8 cellular contexts compared by ENCODE assay signal in the genomic region with DNA sequence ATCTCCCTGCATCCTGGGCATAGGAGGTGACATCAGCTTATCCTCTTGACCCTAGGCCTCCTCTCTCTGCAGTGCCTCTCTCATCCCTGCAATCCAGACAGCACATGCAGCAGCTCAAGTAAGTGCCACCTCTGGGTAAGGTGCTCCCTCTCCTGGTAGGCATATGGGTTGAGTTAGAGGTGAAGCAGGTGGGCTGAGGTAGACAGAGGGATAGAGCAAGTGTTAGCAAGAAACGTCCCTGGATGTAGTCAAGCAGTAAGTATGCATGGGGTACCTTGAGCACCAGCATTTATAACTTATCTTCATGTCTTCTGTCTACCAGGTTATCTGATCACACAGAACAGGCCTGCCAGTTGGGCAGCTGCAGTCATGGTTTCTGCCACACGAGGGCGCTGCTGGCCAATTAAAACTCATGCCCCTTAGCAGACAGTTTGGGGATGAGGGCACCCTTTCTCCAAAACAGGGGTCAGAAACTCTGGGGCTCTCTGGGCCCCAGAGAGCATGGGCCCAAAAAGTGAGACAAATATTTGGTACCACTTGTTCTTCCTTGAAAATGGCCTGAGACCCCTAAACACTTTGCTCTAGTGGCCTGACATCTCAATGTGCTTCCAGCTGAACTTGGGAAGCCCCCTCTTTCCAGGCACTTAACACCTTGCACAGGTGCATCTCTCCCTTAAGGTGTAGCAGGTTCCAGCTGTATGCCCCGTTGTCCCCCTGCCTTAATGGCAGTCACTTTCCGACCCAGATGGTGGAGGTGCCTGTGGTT. TPM values are rescaled to one million over a fixed set of nuclear protein-coding genes. Genes with fewer than 3 reads are reported as not detected.
DNase-seq lines count a peak whose midpoint lies in the region; ATAC-seq, FAIRE-seq and TF ChIP-seq lines count a peak whose summit lies in the region.

No MANE protein-coding gene starts in this region.

- peak; percentile 63 for ATAC-seq in esophagus mucosa
- ATAC-seq in GM19328 (IDR thresholded peaks at IDR 0.05; ENCODE audit: unreplicated experiment), result no peak

- H3K27me3 Mint-ChIP-seq in nephron (ENCODE audit: low read depth), result no peaks in the 10 kb centered on the region

- DNase-seq in ACHN (peak; percentile 50), GM18507 (ENCODE audit: extremely low spot score, insufficient read length, low read depth) (peak; percentile 54), NOMO-1 treated with DMSO at 0.1 percent for 48 hours (lab: John Stamatoyannopoulos, UW; ENCODE audit: unreplicated experiment) (peak; percentile 29), activated T-cell treated with anti-CD3 and anti-CD28 coated beads for 24 hours (ENCODE audit: low read depth) (peak; percentile 61)
- peak; percentile 59 for DNase-seq in stimulated activated naive CD4-positive, alpha-beta T cell treated with Interleukin-2 at 50 U/mL for 16 hours (lab: John Stamatoyannopoulos, UW)

- H3K4me1 Mint-ChIP-seq in nephron, result no peaks in the 10 kb centered on the region

- TF ChIP-seq CTCF in nephron (IDR thresholded peaks at IDR 0.05; ENCODE audit: unreplicated experiment in 3 of 3), result peak; percentile 90 to 92 (median 91)

- H3K9me3 Mint-ChIP-seq in nephron, result no peaks in the 10 kb centered on the region

- no peak overlapping the region for H3K4me3 Mint-ChIP-seq in nephron

- peak; percentile 84 for FAIRE-seq in GM18507 (lab: Jason Lieb, UNC)

- H3K36me3 Mint-ChIP-seq in nephron (ENCODE audit: low read depth), result peaks cover 50% of the 10 kb centered on the region

- no peak overlapping the region for H3K27ac Mint-ChIP-seq in nephron

- in situ Hi-C loops in ACHN (cut with HindIII; ENCODE audit: low pct_ligation_motif_present, low pct_unique_long_range_greater_than_20kb, low sequenced_read_pairs), result no loop called here

RNA-seq across cellular contexts. Expression of a gene that starts 59.8 kb away (rescaled TPM):
- not detected for total RNA-seq in esophagus mucosa
